Comparison of ENCODE assay signal across 16 cellular contexts in the genomic region with DNA sequence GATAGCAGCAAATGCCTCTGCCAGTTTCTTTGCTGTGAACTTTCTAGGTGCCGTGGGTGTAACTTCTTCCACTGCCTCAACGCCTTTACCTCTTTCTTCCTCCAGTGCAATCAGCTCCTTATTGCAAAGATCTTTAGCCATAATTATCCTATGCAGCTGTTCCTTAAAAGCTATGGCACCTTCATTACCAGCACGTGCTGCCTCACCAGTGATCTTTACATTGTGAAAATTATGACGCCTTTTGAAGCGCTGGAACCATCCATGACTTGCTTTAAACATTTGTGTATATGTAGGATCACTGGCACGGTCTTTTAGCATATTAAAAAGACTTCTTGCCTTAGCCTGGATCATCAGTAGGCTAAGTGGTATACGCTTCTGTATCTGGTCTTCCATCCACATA. TPM values are rescaled to one million over a fixed set of nuclear protein-coding genes. Genes with fewer than 3 reads are reported as not detected.
DNase-seq lines count a peak whose midpoint lies in the region; ATAC-seq and TF ChIP-seq lines count a peak whose summit lies in the region.
"Had no signal": no experiment of that assay in that cellular context is flagged by ENCODE, and none has a peak within 500 bp of the region (broad histone marks: within the 10 kb centered on the region; RNA-seq: fewer than 3 reads in every experiment).

No MANE protein-coding gene starts in this region.

- H3K36me3 ChIP-seq in CD8-positive, alpha-beta memory T cell (ENCODE audit: insufficient read depth, low read length), result peaks cover 15% of the 10 kb centered on the region
- peaks cover 43% of the 10 kb centered on the region for H3K36me3 ChIP-seq in Panc1 (ENCODE audit: control insufficient read depth, insufficient read depth, low read length)

- CTCF ChIA-PET in CD8-positive, alpha-beta memory T cell (lab: Charles Lee), result no interaction called here
- CTCF ChIA-PET in Panc1 (lab: Charles Lee), result interaction anchor here (0.5 kb wide), 1 partner anchor 160 kb away, joined by 3 read pairs; no protein-coding TSS in a partner anchor

- POLR2A ChIA-PET in CD8-positive, alpha-beta memory T cell (lab: Charles Lee), result no interaction called here
- POLR2A ChIA-PET in Panc1 (lab: Charles Lee), result no interaction called here

- TF ChIP-seq CTCF in Panc1 (IDR thresholded peaks at IDR 0.05) (no peak), foreskin keratinocyte (conservative IDR thresholded peaks at IDR 0.05) (no peak)

- H3K9me3 Mint-ChIP-seq in activated naive CD4-positive, alpha-beta T cell treated with anti-CD3 and anti-CD28 coated beads, Interleukin-2, amount 50 U/mL, for 24 hours, result no peaks in the 10 kb centered on the region
- no peaks in the 10 kb centered on the region for H3K9me3 Mint-ChIP-seq in CD8-positive, alpha-beta memory T cell
- no peaks in the 10 kb centered on the region for H3K9me3 Mint-ChIP-seq in memory B cell

- BruUV-seq in Panc1 (replicated peaks; lab: Mats Ljungman, UMichigan), result TSS peak; percentile 24

- peak overlapping the region; percentile 55 for H3K4me3 Mint-ChIP-seq in activated naive CD4-positive, alpha-beta T cell treated with anti-CD3 and anti-CD28 coated beads, Interleukin-2, amount 50 U/mL, for 24 hours
- peak overlapping the region in 1 of 7 donors; percentile 48 for H3K4me3 Mint-ChIP-seq in CD8-positive, alpha-beta memory T cell
- no peak overlapping the region for H3K4me3 Mint-ChIP-seq in memory B cell

- in situ Hi-C loops in Panc1 (cut with HindIII; ENCODE audit: low pct_unique_long_range_greater_than_20kb, low sequenced_read_pairs), result no loop called here

- no peak overlapping the region for H3K27ac ChIP-seq in CD8-positive, alpha-beta memory T cell (ENCODE audit: low read depth, low read length)
- H3K27ac ChIP-seq in Panc1 (ENCODE audit: low read length), result 0 out of 2 replicates have a peak overlapping the region, but pooled peaks have one; percentile 79
- H3K27ac ChIP-seq in foreskin keratinocyte, result no peak overlapping the region
- H3K27ac ChIP-seq: C4-2B, RWPE1 had no signal

- DNase-seq in activated naive CD4-positive, alpha-beta T cell (lab: John Stamatoyannopoulos, UW), result no peak
- no peak for DNase-seq in CD8-positive, alpha-beta memory T cell
- DNase-seq in Panc1 (ENCODE audit: low read depth, low spot score), result no peak
- DNase-seq in memory B cell (ENCODE audit: low spot score in 2 of 2), result no peak
- DNase-seq in foreskin keratinocyte, result no peak
- DNase-seq in activated CD4-positive, alpha-beta T cell treated with anti-CD3 and anti-CD28 coated beads, Interleukin-2, amount 50 U/mL, for 1 hour, result no peak
- DNase-seq: KG1, NCI-H1048, NCI-H1436 treated with DMSO at 0.1 percent for 48 hours, NCI-H2029 treated with DMSO at 0.1 percent for 48 hours, NCI-H2171 treated with DMSO at 0.1 percent for 48 hours, NCI-H748 treated with DMSO at 0.1 percent for 48 hours had no signal

- no peak overlapping the region for H3K4me3 ChIP-seq in CD8-positive, alpha-beta memory T cell (ENCODE audit: low read length)
- no peak overlapping the region for H3K4me3 ChIP-seq in Panc1 (ENCODE audit: low read depth in 2 of 2, low read length in 2 of 2)

- ATAC-seq in Panc1 (no peak), memory B cell (ENCODE audit: low read depth) (no peak), foreskin keratinocyte (no peak), GM21786 (IDR thresholded peaks at IDR 0.05; ENCODE audit: unreplicated experiment) (no peak)

- intact Hi-C loops in Panc1 (cut with micrococcal nuclease; ENCODE audit: unreplicated experiment), result no loop called here

- H3K4me1 ChIP-seq in CD8-positive, alpha-beta memory T cell (ENCODE audit: insufficient read depth, low read length), result peaks cover 4% of the 10 kb centered on the region
- H3K4me1 ChIP-seq in Panc1 (ENCODE audit: control insufficient read depth, insufficient read depth, low read length) (peaks cover 51% of the 10 kb centered on the region), foreskin keratinocyte (no peaks in the 10 kb centered on the region)

- H3K9me3 ChIP-seq in CD8-positive, alpha-beta memory T cell (ENCODE audit: low read length), result no peaks in the 10 kb centered on the region
- H3K9me3 ChIP-seq in Panc1 (ENCODE audit: control insufficient read depth, insufficient read depth, low read depth, low read length), result no peaks in the 10 kb centered on the region

- H3K36me3 Mint-ChIP-seq in activated naive CD4-positive, alpha-beta T cell treated with anti-CD3 and anti-CD28 coated beads, Interleukin-2, amount 50 U/mL, for 24 hours, result peaks cover 25% of the 10 kb centered on the region
- peaks cover 3 to 65% (median 14%) of the 10 kb centered on the region in 3 donors for H3K36me3 Mint-ChIP-seq in CD8-positive, alpha-beta memory T cell
- H3K36me3 Mint-ChIP-seq in memory B cell, result peaks cover 21% of the 10 kb centered on the region

- peak overlapping the region; percentile 48 for H3K27ac Mint-ChIP-seq in activated naive CD4-positive, alpha-beta T cell treated with anti-CD3 and anti-CD28 coated beads, Interleukin-2, amount 50 U/mL, for 24 hours
- H3K27ac Mint-ChIP-seq in CD8-positive, alpha-beta memory T cell, result peak overlapping the region in 5 of 8 donors; percentile 8 to 79 (median 34)
- peak overlapping the region; percentile 51 for H3K27ac Mint-ChIP-seq in memory B cell

- no peaks in the 10 kb centered on the region for H3K27me3 Mint-ChIP-seq in activated naive CD4-positive, alpha-beta T cell treated with anti-CD3 and anti-CD28 coated beads, Interleukin-2, amount 50 U/mL, for 24 hours
- H3K27me3 Mint-ChIP-seq in CD8-positive, alpha-beta memory T cell, result no peaks in the 10 kb centered on the region
- H3K27me3 Mint-ChIP-seq in memory B cell, result no peaks in the 10 kb centered on the region

- H3K4me1 Mint-ChIP-seq in activated naive CD4-positive, alpha-beta T cell treated with anti-CD3 and anti-CD28 coated beads, Interleukin-2, amount 50 U/mL, for 24 hours, result peaks cover 67% of the 10 kb centered on the region
- H3K4me1 Mint-ChIP-seq in CD8-positive, alpha-beta memory T cell, result peaks cover 44 to 72% (median 67%) of the 10 kb centered on the region in 3 donors
- peaks cover 38% of the 10 kb centered on the region for H3K4me1 Mint-ChIP-seq in memory B cell

- no peaks in the 10 kb centered on the region for H3K27me3 ChIP-seq in CD8-positive, alpha-beta memory T cell (ENCODE audit: insufficient read depth, low read length, poor library complexity, severe bottlenecking)
- H3K27me3 ChIP-seq in Panc1 (ENCODE audit: control insufficient read depth, insufficient read depth, low read length) (no peaks in the 10 kb centered on the region), foreskin keratinocyte (no peaks in the 10 kb centered on the region)

RNA-seq across cellular contexts. Expression of a gene that starts 8.0 kb away (rescaled TPM):
- 10 to 100 TPM; 38.5 to 43.6 TPM for total RNA-seq in CD8-positive, alpha-beta memory T cell
- 15.9 TPM for polyA plus RNA-seq in CD8-positive, alpha-beta memory T cell
- total RNA-seq in Panc1 (2021; ENCODE audit: unreplicated experiment) (40.2 TPM), foreskin keratinocyte (24.9 and 38.2 TPM in 2 replicates)
- 36.1 TPM for polyA plus RNA-seq in Panc1 (2012; ENCODE audit: insufficient read length)
- polyA plus RNA-seq in foreskin keratinocyte, result 58.5 and 62.5 TPM in 2 replicates

RNA-seq across cellular contexts. Expression of a gene that starts 8.2 kb away (rescaled TPM):
- 100 to 1,000 TPM; 150 to 151 TPM for total RNA-seq in CD8-positive, alpha-beta memory T cell
- polyA plus RNA-seq in CD8-positive, alpha-beta memory T cell, result 57.0 TPM
- 281 TPM for total RNA-seq in Panc1 (2021; ENCODE audit: unreplicated experiment)
- polyA plus RNA-seq in Panc1 (2012; ENCODE audit: insufficient read length), result 139 TPM
- total RNA-seq in foreskin keratinocyte, result 141 and 161 TPM in 2 replicates
- 77.5 and 79.2 TPM in 2 replicates for polyA plus RNA-seq in foreskin keratinocyte
